9 cellular contexts compared by ENCODE assay signal in the genomic region with DNA sequence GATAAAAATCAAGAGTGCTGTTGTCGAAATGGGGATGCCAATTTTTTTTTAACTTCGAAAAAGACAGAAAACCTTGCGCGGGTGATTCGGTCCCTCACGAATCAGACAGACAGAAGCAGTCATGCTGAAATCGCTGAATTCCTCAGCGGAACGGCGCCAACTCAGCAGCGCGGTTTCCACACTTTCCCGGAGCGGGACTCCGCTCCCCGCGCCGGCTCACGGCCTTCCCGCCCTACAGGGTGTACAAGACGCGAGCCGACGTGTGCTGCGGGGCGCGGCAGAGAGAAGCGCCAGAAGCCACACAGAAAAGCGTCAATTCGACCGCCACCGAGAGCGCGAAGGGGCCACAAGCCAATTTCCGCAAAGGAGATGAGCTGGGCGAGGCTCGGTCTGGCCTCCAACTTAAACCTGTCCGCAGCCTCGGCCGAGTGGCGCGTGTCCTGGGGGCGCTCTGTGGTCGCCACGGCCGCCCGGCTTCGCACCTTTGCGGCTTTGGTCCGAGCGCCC. TPM values are rescaled to one million over a fixed set of nuclear protein-coding genes. Genes with fewer than 3 reads are reported as not detected.
DNase-seq lines count a peak whose midpoint lies in the region; ATAC-seq and TF ChIP-seq lines count a peak whose summit lies in the region.
"Had no signal": no experiment of that assay in that cellular context is flagged by ENCODE, and none has a peak within 500 bp of the region (broad histone marks: within the 10 kb centered on the region; RNA-seq: fewer than 3 reads in every experiment).

No MANE protein-coding gene starts in this region.

- no peaks in the 10 kb centered on the region for H3K9me3 Mint-ChIP-seq in neural crest cell

- H3K4me3 Mint-ChIP-seq in neural crest cell: peak overlapping the region; percentile 81

- peaks cover 43% of the 10 kb centered on the region for H3K27me3 Mint-ChIP-seq in neural crest cell (ENCODE audit: low read depth)

- intact Hi-C loops in colonic mucosa (cut with DNase I): no loop called here

- no peak overlapping the region for H3K27ac ChIP-seq in colonic mucosa

- H3K36me3 Mint-ChIP-seq in neural crest cell (ENCODE audit: low read depth): no peaks in the 10 kb centered on the region

- DNase-seq in COLO668 (lab: John Stamatoyannopoulos, UW; ENCODE audit: unreplicated experiment): peak; percentile 63
- peak; percentile 1 for DNase-seq in NCI-H345 treated with DMSO at 0.1 percent for 48 hours (lab: John Stamatoyannopoulos, UW; ENCODE audit: unreplicated experiment)
- DNase-seq in colonic mucosa: peak; percentile 19
- DNase-seq in neural crest cell (ENCODE audit: low read depth, low spot score): no peak
- no peak for DNase-seq in effector CD4-positive, alpha-beta T cell

- peak overlapping the region; percentile 12 for H3K27ac Mint-ChIP-seq in neural crest cell (ENCODE audit: unreplicated experiment)

- ATAC-seq in GM21360 (IDR thresholded peaks at IDR 0.05; ENCODE audit: unreplicated experiment) (peak; percentile 27), HG02623 (IDR thresholded peaks at IDR 0.05; ENCODE audit: unreplicated experiment) (no peak), HG02678 (IDR thresholded peaks at IDR 0.05; ENCODE audit: unreplicated experiment) (no peak)
- ATAC-seq: HCT116 had no signal

- H3K27me3 ChIP-seq in colonic mucosa: no peaks in the 10 kb centered on the region

- TF ChIP-seq CTCF in colonic mucosa (IDR thresholded peaks at IDR 0.05) (no peak), neural crest cell (conservative IDR thresholded peaks at IDR 0.05) (no peak)

- H3K9me3 ChIP-seq in colonic mucosa: no peaks in the 10 kb centered on the region

- no peaks in the 10 kb centered on the region for H3K36me3 ChIP-seq in colonic mucosa

- H3K4me1 Mint-ChIP-seq in neural crest cell: no peaks in the 10 kb centered on the region

- H3K9ac ChIP-seq in colonic mucosa (ENCODE audit: low read depth in 2 of 2, low read length in 2 of 2): peak overlapping the region in 1 of 2 donors; percentile 60

- peak overlapping the region; percentile 42 for H3K4me3 ChIP-seq in colonic mucosa

- H3K4me1 ChIP-seq in colonic mucosa: no peaks in the 10 kb centered on the region

RNA-seq across cellular contexts. Expression of gene NEXMIF, which starts 1.3 kb away (rescaled TPM):
- total RNA-seq in colonic mucosa (under 1 TPM; 0.82 to 0.96 TPM), neural crest cell (1.9 and 2.2 TPM in 2 replicates)

Comparison
In these comparisons a context has a peak if more than half of its experiments do, and no peak if none do; other contexts are left out.
1. DNase-seq: peak in COLO668 (single experiment), NCI-H345 treated with DMSO at 0.1 percent for 48 hours (single experiment) and colonic mucosa (single experiment); none in neural crest cell (single experiment) and effector CD4-positive, alpha-beta T cell (single experiment).